In the genomic region with DNA sequence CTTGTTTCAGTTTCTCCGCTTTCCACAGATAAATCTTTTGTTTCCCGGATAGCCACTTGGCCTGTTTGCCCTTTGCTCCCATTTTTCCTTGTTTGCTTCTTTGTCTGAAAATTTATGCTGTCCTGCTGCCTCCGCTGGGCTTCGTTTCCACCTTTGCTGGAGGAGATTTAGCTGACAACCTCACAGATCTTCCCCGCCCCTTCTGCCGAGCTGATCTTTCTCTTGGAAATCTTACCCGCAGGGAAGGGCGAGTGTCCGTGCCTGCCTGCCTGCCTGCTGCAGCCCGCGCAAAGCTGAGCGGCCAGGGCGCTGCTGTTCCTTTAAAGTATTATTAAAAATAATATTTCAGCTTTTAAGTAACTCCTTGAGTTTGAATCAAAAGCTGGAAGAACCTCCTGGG, we compare ENCODE assay signal across 1 cellular context.
TF ChIP-seq lines count a peak whose summit lies in the region.

No MANE protein-coding gene starts in this region.

TF ChIP-seq in SK-N-SH treated with all-trans-retinoic acid at 6 μM for 48 hours, 23 proteins besides CTCF, POLR2A, EP300 and RAD21:
- no peak for TF ChIP-seq RARB (CRISPR knock-in tag; IDR thresholded peaks at IDR 0.05)
